In the genomic region with DNA sequence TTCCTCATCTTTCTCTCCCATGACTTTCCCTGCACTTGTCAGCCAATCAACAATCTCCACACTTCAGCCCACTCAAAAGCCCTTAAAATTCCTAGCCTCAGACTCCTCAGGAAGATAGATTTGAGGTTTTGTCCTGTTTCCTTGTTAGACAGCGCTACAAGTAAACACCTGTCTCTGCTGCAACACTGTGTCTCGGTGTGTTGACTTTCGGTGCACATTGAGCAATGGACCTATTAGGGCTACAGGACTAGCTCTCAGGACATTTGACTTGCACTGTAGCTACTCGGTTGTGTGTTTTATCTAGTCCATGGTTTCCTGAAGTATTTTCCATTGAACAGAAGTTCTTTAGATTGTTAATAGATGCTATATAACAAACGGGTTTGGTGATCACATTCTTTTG, we compare ENCODE assay signal across 21 cellular contexts.
A peak's percentile ranks its signal among the peaks of the same experiment; 100 is the strongest.
DNase-seq lines count a peak whose midpoint lies in the region; ATAC-seq, FAIRE-seq and TF ChIP-seq lines count a peak whose summit lies in the region.
"Had no signal": no experiment of that assay in that cellular context is flagged by ENCODE, and none has a peak within 500 bp of the region (broad histone marks: within the 10 kb centered on the region; RNA-seq: fewer than 3 reads in every experiment).

No MANE protein-coding gene starts in this region.

- H3K4me3 Mint-ChIP-seq in Calu3 (ENCODE audit: low read depth, unreplicated experiment) = no peak overlapping the region
- H3K4me3 Mint-ChIP-seq: CD4-positive, alpha-beta T cell; HFFc6 had no signal

- peak overlapping the region; percentile 29 for H3K27ac Mint-ChIP-seq in Calu3 (ENCODE audit: unreplicated experiment)
- H3K27ac Mint-ChIP-seq: CD4-positive, alpha-beta T cell; HFFc6 had no signal

- TF ChIP-seq RAD21 in K562 (CRISPR knock-in tag; conservative IDR thresholded peaks at IDR 0.05 in 1 of 2, IDR thresholded peaks at IDR 0.05 in 1 of 2) = no peak

- CTCF ChIA-PET in Calu3 (lab: Charles Lee) (no interaction called here), K562 (lab: Yijun Ruan, JAX; ENCODE audit: low intra/inter-chr PET ratio) (no interaction called here)

- no peaks in the 10 kb centered on the region for H3K79me2 ChIP-seq in K562 (ENCODE audit: control insufficient read depth, insufficient read depth, low read length)

- POLR2A ChIA-PET in K562 (lab: Yijun Ruan, JAX) = interaction anchor here (1.1 kb wide), 1 partner anchor 10 kb away, joined by 5 read pairs; no protein-coding TSS in a partner anchor

- H3K27me3 Mint-ChIP-seq in Calu3 (ENCODE audit: unreplicated experiment) = no peaks in the 10 kb centered on the region
- H3K27me3 Mint-ChIP-seq: CD4-positive, alpha-beta T cell had no signal

- H4K20me1 ChIP-seq in K562 (replicated peaks; ENCODE audit: control insufficient read depth, insufficient read depth, low read length) = no peaks in the 10 kb centered on the region

- H3K36me3 ChIP-seq in K562 (ENCODE audit: control insufficient read depth, insufficient read depth, low read length) = no peaks in the 10 kb centered on the region
- H3K36me3 ChIP-seq in left lung = no peaks in the 10 kb centered on the region
- H3K36me3 ChIP-seq in lung (ENCODE audit: control insufficient read depth in 2 of 2, insufficient read depth in 2 of 2, low read length in 2 of 2) = no peaks in the 10 kb centered on the region
- H3K36me3 ChIP-seq: HAP-1 had no signal

- no peak overlapping the region for H3K9ac ChIP-seq in K562 (ENCODE audit: insufficient read depth in 1 of 2, low read depth in 2 of 2, low read length in 2 of 2)

- in situ Hi-C loops in K562 (cut with MboI) = no loop called here

- BruUV-seq in Calu3 (replicated peaks; lab: Mats Ljungman, UMichigan) = no TSS peak
- no TSS peak for BruUV-seq in K562 (replicated peaks; lab: Mats Ljungman, UMichigan)

- H3K4me3 ChIP-seq in K562 (no peak overlapping the region), left lung (no peak overlapping the region), lung (no peak overlapping the region)
- H3K4me3 ChIP-seq: A549, HAP-1 had no signal

- H3K9me3 ChIP-seq in K562 (replicated peaks; ENCODE audit: control insufficient read depth, insufficient read depth, low read depth, low read length) (peaks cover 6% of the 10 kb centered on the region; the same call in 1 of the 2 replicates), left lung (peaks cover 0 to 15% of the 10 kb centered on the region in 2 donors), lung (ENCODE audit: control insufficient read depth in 2 of 2, insufficient read depth in 1 of 2, low read length in 1 of 2) (peaks cover 2 to 6% of the 10 kb centered on the region in 2 donors)
- H3K9me3 ChIP-seq: HAP-1 had no signal

- no peak overlapping the region for H3K4me2 ChIP-seq in K562 (ENCODE audit: insufficient read depth, low read length)
- H3K4me2 ChIP-seq: A549 had no signal

- no peak for FAIRE-seq in K562 (lab: Jason Lieb, UNC)
- FAIRE-seq: A549, GM12892, GM18507 had no signal

- H3K9me1 ChIP-seq in K562 (ENCODE audit: control insufficient read depth, insufficient read depth, low read length) = no peaks in the 10 kb centered on the region

- whole genome bisulfite sequencing in K562 (ENCODE audit: insufficient coverage, low coverage, missing lambda C conversion rate) = 8% methylated on average over 5 of the region's 5 CpGs
- WGBS in lung, 2 donors = 68 to 78% methylated on average over 5 of the region's 5 CpGs

- no peak overlapping the region for H3K27ac ChIP-seq in K562 (ENCODE audit: extremely low read depth, low read depth, low read length)
- no peak overlapping the region for H3K27ac ChIP-seq in left lung
- no peak overlapping the region for H3K27ac ChIP-seq in lung (ENCODE audit: low read depth in 1 of 2, low read length in 1 of 2)
- H3K27ac ChIP-seq: 22Rv1, A549, C4-2B had no signal

- no peak overlapping the region for H2AFZ ChIP-seq in K562 (ENCODE audit: low read depth, low read length)

- no peaks in the 10 kb centered on the region for H3K4me1 Mint-ChIP-seq in Calu3 (ENCODE audit: low read depth, unreplicated experiment)

- intact Hi-C loops in Calu3 (cut with micrococcal nuclease; ENCODE audit: unreplicated experiment) = loop anchor here (10.0 kb wide), 1 partner anchor 116 kb away; no protein-coding TSS in a partner anchor
- intact Hi-C loops in K562 (cut with micrococcal nuclease) = no loop called here
- intact Hi-C loops in left lung (cut with DNase I) = no loop called here

- no peak for DNase-seq in Calu3
- no peak for DNase-seq in K562 (ENCODE audit: extremely low read depth in 1 of 4, low spot score in 3 of 4)
- no peak for DNase-seq in left lung
- DNase-seq in lung (ENCODE audit: low spot score) = peak; percentile 30
- no peak for DNase-seq in RKO (ENCODE audit: low spot score)
- no peak for DNase-seq in NCI-H2227 (lab: John Stamatoyannopoulos, UW; ENCODE audit: unreplicated experiment)
- DNase-seq: AML-193; Caco-2; CD4-positive, alpha-beta T cell; DMS153; DMS79; GDM1; HFFc6 had no signal

- H3K36me3 Mint-ChIP-seq in Calu3 (ENCODE audit: insufficient read depth, unreplicated experiment) = peaks cover 5% of the 10 kb centered on the region

- H3K4me1 ChIP-seq in K562 (replicated peaks in 1 of 2; ENCODE audit: control insufficient read depth in 2 of 2, insufficient read depth in 2 of 2, low read length in 2 of 2) (no peaks in the 10 kb centered on the region; a peak in 1 of 5 replicates), left lung (no peaks in the 10 kb centered on the region), lung (ENCODE audit: control insufficient read depth in 2 of 2, insufficient read depth in 2 of 2, low read length in 2 of 2) (no peaks in the 10 kb centered on the region)
- H3K4me1 ChIP-seq: A549, Caco-2, HAP-1 had no signal

- H3K9me3 Mint-ChIP-seq in Calu3 (ENCODE audit: low read depth, unreplicated experiment) = peaks cover 17% of the 10 kb centered on the region

- TF ChIP-seq CTCF in Calu3 (IDR thresholded peaks at IDR 0.05; ENCODE audit: unreplicated experiment) = no peak
- TF ChIP-seq CTCF in K562 (IDR thresholded peaks at IDR 0.05 in 2 of 3, conservative IDR thresholded peaks at IDR 0.05 in 1 of 3; ENCODE audit: insufficient read depth in 2 of 3, low read depth in 1 of 3, low read length in 3 of 3) = no peak
- no peak for TF ChIP-seq CTCF in left lung (IDR thresholded peaks at IDR 0.05)
- no peak for TF ChIP-seq CTCF in lung (IDR thresholded peaks at IDR 0.05; ENCODE audit: control extremely low read depth, extremely low read depth)

- TF ChIP-seq POLR2A in K562 (conservative IDR thresholded peaks at IDR 0.05) = no peak

- ATAC-seq in K562 = no peak
- ATAC-seq in left lung = peak; percentile 72
- no peak for ATAC-seq in lung (ENCODE audit: insufficient read depth, low FRiP score)
- no peak for ATAC-seq in HG03378 (IDR thresholded peaks at IDR 0.05; ENCODE audit: unreplicated experiment)
- no peak for ATAC-seq in GM18858 (IDR thresholded peaks at IDR 0.05; ENCODE audit: unreplicated experiment)
- ATAC-seq: A549 had no signal

- H3K27me3 ChIP-seq in K562 (ENCODE audit: control insufficient read depth in 2 of 2, insufficient read depth in 2 of 2, low read length in 2 of 2) (no peaks in the 10 kb centered on the region), left lung (no peaks in the 10 kb centered on the region), lung (ENCODE audit: control insufficient read depth, insufficient read depth) (no peaks in the 10 kb centered on the region)

- no peak for TF ChIP-seq EP300 in K562 (IDR thresholded peaks at IDR 0.05; ENCODE audit: low read length)

TF ChIP-seq in K562, 482 proteins besides CTCF, POLR2A, EP300 and RAD21:
- peak; percentile 31; the same call in 1 of the 2 replicates for TF ChIP-seq CEBPB (tag; IDR thresholded peaks at IDR 0.05)
- TF ChIP-seq ZBTB2 (IDR thresholded peaks at IDR 0.05) = no peak
